In the genomic region with DNA sequence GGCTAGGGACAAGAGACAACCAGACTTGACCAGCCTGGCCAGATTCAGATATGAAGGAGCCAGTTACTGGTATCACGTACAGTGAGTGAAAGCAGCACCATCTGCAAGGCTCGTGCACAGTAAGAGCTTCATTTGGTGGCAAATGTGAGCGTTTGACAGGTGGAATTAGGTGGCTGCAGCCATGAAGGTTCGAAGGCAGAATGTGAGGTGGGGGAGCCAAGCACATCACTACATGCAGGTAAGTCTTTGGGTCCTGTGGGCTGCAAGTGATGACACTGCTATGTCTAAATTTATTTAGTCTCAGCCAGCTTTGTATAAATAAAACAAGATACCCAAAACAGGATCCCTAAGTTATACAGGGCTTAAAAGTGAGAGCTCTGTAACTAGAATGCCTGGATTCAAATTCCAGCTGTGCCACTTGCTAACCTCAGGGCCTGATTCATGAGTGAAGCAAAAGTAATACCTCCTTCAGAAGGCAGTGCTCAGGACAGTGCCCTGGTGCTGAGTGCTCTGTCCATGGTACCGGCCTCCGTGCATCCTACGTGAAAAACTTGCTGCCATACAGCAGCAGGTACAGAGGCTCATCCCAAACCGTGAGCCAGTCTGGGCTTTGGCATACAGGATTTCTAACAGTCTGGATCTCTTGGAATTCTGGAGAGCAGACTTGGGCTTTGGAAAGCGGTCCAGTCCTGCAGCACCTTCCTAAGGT, we compare ENCODE assay signal across 10 cellular contexts. TPM values are rescaled to one million over a fixed set of nuclear protein-coding genes. Genes with fewer than 3 reads are reported as not detected.
DNase-seq lines count a peak whose midpoint lies in the region; ATAC-seq and TF ChIP-seq lines count a peak whose summit lies in the region.
"Had no signal": no experiment of that assay in that cellular context is flagged by ENCODE, and none has a peak within 500 bp of the region (broad histone marks: within the 10 kb centered on the region; RNA-seq: fewer than 3 reads in every experiment).

No MANE protein-coding gene starts in this region.

- H3K9me3 Mint-ChIP-seq in CD8-positive, alpha-beta memory T cell = no peaks in the 10 kb centered on the region
- H3K9me3 Mint-ChIP-seq in HFFc6 (no peaks in the 10 kb centered on the region), immature natural killer cell (no peaks in the 10 kb centered on the region)

- TF ChIP-seq CTCF in HFFc6 (IDR thresholded peaks at IDR 0.05) (no peak), astrocyte of the cerebellum (IDR thresholded peaks at IDR 0.05; ENCODE audit: low read depth, low read length, missing control alignments) (no peak)

- no peaks in the 10 kb centered on the region for H3K27me3 ChIP-seq in CD8-positive, alpha-beta memory T cell (ENCODE audit: insufficient read depth, low read length, poor library complexity, severe bottlenecking)

- peak overlapping the region in 6 of 8 donors; percentile 13 to 82 (median 58) for H3K27ac Mint-ChIP-seq in CD8-positive, alpha-beta memory T cell
- H3K27ac Mint-ChIP-seq in HFFc6 (no peak overlapping the region), immature natural killer cell (peak overlapping the region in 4 of 6 donors; percentile 37 to 75 (median 50))

- peaks cover 31% of the 10 kb centered on the region for H3K36me3 ChIP-seq in CD8-positive, alpha-beta memory T cell (ENCODE audit: insufficient read depth, low read length)

- peaks cover 12 to 65% (median 25%) of the 10 kb centered on the region in 3 donors for H3K36me3 Mint-ChIP-seq in CD8-positive, alpha-beta memory T cell
- H3K36me3 Mint-ChIP-seq in HFFc6 (ENCODE audit: low read depth) (peaks cover 32% of the 10 kb centered on the region), immature natural killer cell (peaks cover 18 to 35% (median 30%) of the 10 kb centered on the region in 3 donors)

- H3K4me1 Mint-ChIP-seq in CD8-positive, alpha-beta memory T cell = peaks cover 11 to 26% (median 11%) of the 10 kb centered on the region in 3 donors
- H3K4me1 Mint-ChIP-seq in HFFc6 (ENCODE audit: low read depth) (peaks cover 19% of the 10 kb centered on the region), immature natural killer cell (peaks cover 16 to 18% of the 10 kb centered on the region in 2 donors)

- H3K9me3 ChIP-seq in CD8-positive, alpha-beta memory T cell (ENCODE audit: low read length) = no peaks in the 10 kb centered on the region

- no peak for DNase-seq in CD8-positive, alpha-beta memory T cell
- DNase-seq in HFFc6 (peak; percentile 39), astrocyte of the cerebellum (ENCODE audit: low read depth) (peak; percentile 23), immature natural killer cell (no peak), HuH-7 (ENCODE audit: low spot score) (no peak)
- no peak for DNase-seq in activated CD4-positive, alpha-beta T cell treated with anti-CD3 and anti-CD28 coated beads, Interleukin-2, amount 50 U/mL, for 4 hours
- DNase-seq: KG1; stimulated activated CD4-positive, alpha-beta T cell treated with anti-CD3 and anti-CD28 coated beads, Interleukin-15, amount 100 ng/mL, for 24 hours had no signal

- H3K27me3 Mint-ChIP-seq in CD8-positive, alpha-beta memory T cell = no peaks in the 10 kb centered on the region
- peaks cover 6% of the 10 kb centered on the region; the same call in 1 of the 2 replicates for H3K27me3 Mint-ChIP-seq in HFFc6 (ENCODE audit: insufficient read depth)
- peaks cover 0 to 4% (median 0%) of the 10 kb centered on the region in 3 donors for H3K27me3 Mint-ChIP-seq in immature natural killer cell (ENCODE audit: low read depth in 3 of 3)

- CTCF ChIA-PET in CD8-positive, alpha-beta memory T cell (lab: Charles Lee) = interaction anchor here (0.7 to 2.6 kb wide), 2 partner anchors 9 to 19 kb away, joined by 3 to 6 read pairs; a partner anchor contains a TSS

- ATAC-seq in GM18867 (IDR thresholded peaks at IDR 0.05; ENCODE audit: unreplicated experiment) (no peak), HG02623 (IDR thresholded peaks at IDR 0.05; ENCODE audit: unreplicated experiment) (no peak)

- H3K4me3 ChIP-seq in CD8-positive, alpha-beta memory T cell (ENCODE audit: low read length) = no peak overlapping the region
- no peak overlapping the region for H3K4me3 ChIP-seq in astrocyte of the cerebellum (ENCODE audit: low read depth, low read length)

- in situ Hi-C loops in astrocyte of the cerebellum (cut with HindIII; ENCODE audit: low sequenced_read_pairs) = no loop called here

- H3K4me1 ChIP-seq in CD8-positive, alpha-beta memory T cell (ENCODE audit: insufficient read depth, low read length) = no peaks in the 10 kb centered on the region

- H3K4me3 Mint-ChIP-seq in CD8-positive, alpha-beta memory T cell = no peak overlapping the region
- H3K4me3 Mint-ChIP-seq in HFFc6 (no peak overlapping the region), immature natural killer cell (no peak overlapping the region)

- no peak overlapping the region for H3K27ac ChIP-seq in CD8-positive, alpha-beta memory T cell (ENCODE audit: low read depth, low read length)

- POLR2A ChIA-PET in CD8-positive, alpha-beta memory T cell (lab: Charles Lee) = no interaction called here

RNA-seq across cellular contexts. Expression of a gene that starts 18.6 kb away (rescaled TPM):
- total RNA-seq in CD8-positive, alpha-beta memory T cell = 100 to 1,000 TPM; 147 to 151 TPM
- 46.2 TPM for polyA plus RNA-seq in CD8-positive, alpha-beta memory T cell
- 10 to 100 TPM; 50.1 to 61.0 (median 57.0) TPM for total RNA-seq in HFFc6 (2021; fragmentation: NEBNext Ultra II Directional; extraction: Animal tissue kit (Norgen Biotek cat#: 25700))
- 10 to 100 TPM; 32.2 to 51.6 (median 34.6) TPM for polyA plus RNA-seq in immature natural killer cell

Comparison
In these comparisons a context has a peak if more than half of its experiments do, and no peak if none do; other contexts are left out.
1. DNase-seq: peak in HFFc6 (single experiment) and astrocyte of the cerebellum (single experiment); none in CD8-positive, alpha-beta memory T cell (0 of 5), immature natural killer cell (0 of 3), HuH-7 (single experiment) and activated CD4-positive, alpha-beta T cell treated with anti-CD3 and anti-CD28 coated beads, Interleukin-2, amount 50 U/mL, for 4 hours (0 of 2).